Comparison of ENCODE assay signal across 1 cellular context in the genomic region with DNA sequence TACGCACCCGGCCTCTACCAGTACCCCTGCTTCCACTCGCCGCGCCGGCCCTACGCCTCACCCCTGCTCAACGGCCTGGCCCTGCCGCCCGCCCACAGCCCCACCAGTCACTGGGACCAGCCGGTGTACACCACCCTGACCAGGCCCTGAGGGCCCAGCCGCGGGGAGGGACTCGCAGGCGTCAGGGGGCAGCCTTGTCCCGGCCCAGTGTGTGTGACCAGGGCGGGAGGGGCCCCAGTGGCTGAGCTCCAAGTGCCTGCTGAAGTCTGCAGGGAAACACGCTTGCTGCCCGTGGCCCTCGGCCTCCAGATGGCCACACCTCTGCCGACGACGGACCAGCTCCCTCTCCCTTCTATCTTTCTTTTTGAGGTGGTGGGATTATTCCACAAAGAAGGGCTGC.
TF ChIP-seq lines count a peak whose summit lies in the region.

No MANE protein-coding gene starts in this region.

TF ChIP-seq in K562, 482 proteins besides CTCF, POLR2A, EP300 and RAD21:
- TF ChIP-seq, protein P1, sequence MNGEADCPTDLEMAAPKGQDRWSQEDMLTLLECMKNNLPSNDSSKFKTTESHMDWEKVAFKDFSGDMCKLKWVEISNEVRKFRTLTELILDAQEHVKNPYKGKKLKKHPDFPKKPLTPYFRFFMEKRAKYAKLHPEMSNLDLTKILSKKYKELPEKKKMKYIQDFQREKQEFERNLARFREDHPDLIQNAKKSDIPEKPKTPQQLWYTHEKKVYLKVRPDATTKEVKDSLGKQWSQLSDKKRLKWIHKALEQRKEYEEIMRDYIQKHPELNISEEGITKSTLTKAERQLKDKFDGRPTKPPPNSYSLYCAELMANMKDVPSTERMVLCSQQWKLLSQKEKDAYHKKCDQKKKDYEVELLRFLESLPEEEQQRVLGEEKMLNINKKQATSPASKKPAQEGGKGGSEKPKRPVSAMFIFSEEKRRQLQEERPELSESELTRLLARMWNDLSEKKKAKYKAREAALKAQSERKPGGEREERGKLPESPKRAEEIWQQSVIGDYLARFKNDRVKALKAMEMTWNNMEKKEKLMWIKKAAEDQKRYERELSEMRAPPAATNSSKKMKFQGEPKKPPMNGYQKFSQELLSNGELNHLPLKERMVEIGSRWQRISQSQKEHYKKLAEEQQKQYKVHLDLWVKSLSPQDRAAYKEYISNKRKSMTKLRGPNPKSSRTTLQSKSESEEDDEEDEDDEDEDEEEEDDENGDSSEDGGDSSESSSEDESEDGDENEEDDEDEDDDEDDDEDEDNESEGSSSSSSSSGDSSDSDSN (IDR thresholded peaks at IDR 0.05; ENCODE audit: borderline replicate concordance in 1 of 2, low read depth in 2 of 2, low read length in 2 of 2), result peak in 1 of 2 experiments; percentile 21; a peak in 1 of 4 replicates
- TF ChIP-seq ZEB2 (IDR thresholded peaks at IDR 0.05), result no peak
